Comparison of ENCODE assay signal across 18 cellular contexts in genomic region chr7:112053405-112054069, GRCh38.
DNase-seq lines count a peak whose midpoint lies in the region; ATAC-seq, FAIRE-seq and TF ChIP-seq lines count a peak whose summit lies in the region.
"Had no signal": no experiment of that assay in that cellular context is flagged by ENCODE, and none has a peak within 500 bp of the region (broad histone marks: within the 10 kb centered on the region; RNA-seq: fewer than 3 reads in every experiment).

No MANE protein-coding gene starts in this region.

- H3F3A ChIP-seq in SK-N-SH (replicated peaks; ENCODE audit: insufficient read depth) = no peaks in the 10 kb centered on the region

- TF ChIP-seq POLR2A in A549 (IDR thresholded peaks at IDR 0.05; ENCODE audit: low read length) = no peak
- TF ChIP-seq POLR2A in upper lobe of left lung (IDR thresholded peaks at IDR 0.05) = no peak

- no peak for DNase-seq in A549 (ENCODE audit: low read depth in 1 of 2, low spot score in 1 of 2)
- DNase-seq in NCI-H69 (lab: John Stamatoyannopoulos, UW) = peak; percentile 25
- DNase-seq in lower lobe of right lung = no peak
- DNase-seq in upper lobe of left lung = no peak
- DNase-seq in SK-N-SH = no peak
- no peak for DNase-seq in RWPE1 (ENCODE audit: low spot score)
- DNase-seq: BE2C; CD8-positive, alpha-beta T cell; COR-L47; DMS153; HFFc6 had no signal

- H4K20me1 ChIP-seq in SK-N-SH (ENCODE audit: insufficient read depth) = no peaks in the 10 kb centered on the region

- H3K36me3 ChIP-seq in lower lobe of right lung = no peaks in the 10 kb centered on the region
- no peaks in the 10 kb centered on the region for H3K36me3 ChIP-seq in upper lobe of left lung
- H3K36me3 ChIP-seq in SK-N-SH (replicated peaks in 1 of 2; ENCODE audit: control insufficient read depth in 1 of 2, insufficient read depth in 2 of 2, low read length in 1 of 2) = no peaks in the 10 kb centered on the region
- H3K36me3 ChIP-seq: BE2C, HAP-1 had no signal

- no peak overlapping the region for H3K4me3 ChIP-seq in A549
- H3K4me3 ChIP-seq in lower lobe of right lung = no peak overlapping the region
- no peak overlapping the region for H3K4me3 ChIP-seq in upper lobe of left lung
- no peak overlapping the region for H3K4me3 ChIP-seq in SK-N-SH (ENCODE audit: low read depth in 2 of 2, low read length in 1 of 2)
- H3K4me3 ChIP-seq: HAP-1 had no signal

- H3K9me3 ChIP-seq in A549 (no peaks in the 10 kb centered on the region), lower lobe of right lung (no peaks in the 10 kb centered on the region), upper lobe of left lung (no peaks in the 10 kb centered on the region), SK-N-SH (no peaks in the 10 kb centered on the region)
- H3K9me3 ChIP-seq: BE2C, HAP-1 had no signal

- POLR2A ChIA-PET in A549 (lab: Yijun Ruan, JAX) (no interaction called here), SK-N-SH (lab: Yijun Ruan, JAX) (no interaction called here), RWPE1 (lab: Yijun Ruan, JAX; ENCODE audit: low non-redundant PET) (no interaction called here)

- TF ChIP-seq EP300 in A549 (IDR thresholded peaks at IDR 0.05) = no peak
- no peak for TF ChIP-seq EP300 in upper lobe of left lung (IDR thresholded peaks at IDR 0.05)
- TF ChIP-seq EP300 in SK-N-SH (IDR thresholded peaks at IDR 0.05; ENCODE audit: borderline replicate concordance in 1 of 2, low read depth in 1 of 2, low read length in 1 of 2) = no peak

- 88% methylated on average over 5 of the region's 5 CpGs for WGBS in A549 (ENCODE audit: missing lambda C conversion rate)
- WGBS in upper lobe of left lung, 2 donors = 81 to 84% methylated on average over 5 of the region's 5 CpGs
- 94% methylated on average over 5 of the region's 5 CpGs for WGBS in SK-N-SH (ENCODE audit: low lambda C conversion rate)

- CTCF ChIA-PET in A549 (lab: Yijun Ruan, JAX) (interaction anchor here (0.6 to 1.4 kb wide), 3 partner anchors 10 to 152 kb away, joined by 3 to 4 read pairs (median 3); no protein-coding TSS in a partner anchor), SK-N-SH (lab: Yijun Ruan, JAX) (interaction anchor here (0.9 to 1.3 kb wide), 3 partner anchors 20 to 290 kb away, joined by 3 read pairs; no protein-coding TSS in a partner anchor), RWPE1 (lab: Yijun Ruan, JAX) (interaction anchor here (0.6 to 0.7 kb wide), 2 partner anchors 36 to 650 kb away, joined by 3 to 4 read pairs; no protein-coding TSS in a partner anchor)

- H3K4me1 ChIP-seq in A549 (peaks cover 82% of the 10 kb centered on the region), lower lobe of right lung (peaks cover 56% of the 10 kb centered on the region), upper lobe of left lung (peaks cover 13 to 45% (median 33%) of the 10 kb centered on the region in 4 donors), SK-N-SH (ENCODE audit: control insufficient read depth in 1 of 2, insufficient read depth in 2 of 2, low read depth in 1 of 2, low read length in 1 of 2) (peaks cover 0 to 14% of the 10 kb centered on the region in 2 experiments; a peak in 2 of 4 replicates)

- no peak for FAIRE-seq in A549 (lab: Jason Lieb, UNC)
- FAIRE-seq: D721Med, H1, HepG2, HTR-8/SVneo had no signal

- TF ChIP-seq CTCF in A549 (IDR thresholded peaks at IDR 0.05) (no peak), lower lobe of right lung (IDR thresholded peaks at IDR 0.05) (no peak), upper lobe of left lung (IDR thresholded peaks at IDR 0.05) (no peak), SK-N-SH (IDR thresholded peaks at IDR 0.05) (no peak), RWPE1 (conservative IDR thresholded peaks at IDR 0.05; ENCODE audit: low read depth) (no peak)

- no peak for TF ChIP-seq RAD21 in A549 (conservative IDR thresholded peaks at IDR 0.05 in 1 of 2, IDR thresholded peaks at IDR 0.05 in 1 of 2)
- TF ChIP-seq RAD21 in SK-N-SH (IDR thresholded peaks at IDR 0.05; ENCODE audit: low read length) = no peak

- H3K27me3 ChIP-seq in lower lobe of right lung (ENCODE audit: low read depth) (no peaks in the 10 kb centered on the region), upper lobe of left lung (no peaks in the 10 kb centered on the region), SK-N-SH (ENCODE audit: insufficient read depth) (no peaks in the 10 kb centered on the region)
- H3K27me3 ChIP-seq: BE2C had no signal

- no peak overlapping the region for H2AFZ ChIP-seq in SK-N-SH (ENCODE audit: low read depth)

- ATAC-seq in A549 (peak in 1 of 2 experiments; percentile 46; a peak in 3 of 6 replicates), lower lobe of right lung (peak; percentile 43 to 63), upper lobe of left lung (ENCODE audit: low FRiP score in 2 of 2) (no peak), HG02571 (IDR thresholded peaks at IDR 0.05; ENCODE audit: unreplicated experiment) (no peak)
- ATAC-seq: CD8-positive, alpha-beta T cell; HepG2 had no signal

- intact Hi-C loops in lower lobe of right lung (cut with DNase I) = no loop called here

- no peaks in the 10 kb centered on the region for H3K9me2 ChIP-seq in SK-N-SH

- H3K9ac ChIP-seq in SK-N-SH = no peak overlapping the region

- H3K4me2 ChIP-seq in A549 (peak overlapping the region; percentile 70), SK-N-SH (no peak overlapping the region)

- H3K27ac ChIP-seq in A549 = peak overlapping the region; percentile 52 to 62; a peak in 5 of 6 replicates
- H3K27ac ChIP-seq in lower lobe of right lung = no peak overlapping the region
- peak overlapping the region; percentile 23 to 46 (median 33) for H3K27ac ChIP-seq in upper lobe of left lung
- H3K27ac ChIP-seq in SK-N-SH (ENCODE audit: low read depth in 2 of 2, low read length in 1 of 2) = no peak overlapping the region
- no peak overlapping the region for H3K27ac ChIP-seq in RWPE1
- H3K27ac ChIP-seq: C4-2B had no signal

- H3K79me2 ChIP-seq in SK-N-SH (ENCODE audit: insufficient read depth) = no peaks in the 10 kb centered on the region

TF ChIP-seq in A549, 52 proteins besides CTCF, POLR2A, EP300 and RAD21 (continues in another document):
- no peak for TF ChIP-seq KDM5A (IDR thresholded peaks at IDR 0.05)
- TF ChIP-seq ZFP36 (IDR thresholded peaks at IDR 0.05; ENCODE audit: borderline replicate concordance, partially characterized antibody) = no peak
- no peak for TF ChIP-seq KDM1A (IDR thresholded peaks at IDR 0.05; ENCODE audit: low read depth)
- no peak for TF ChIP-seq CEBPB (IDR thresholded peaks at IDR 0.05)
- no peak for TF ChIP-seq RFX5 (IDR thresholded peaks at IDR 0.05)
- TF ChIP-seq FOSL2 (IDR thresholded peaks at IDR 0.05) = no peak
- no peak for TF ChIP-seq FOSL2 (CRISPR knock-in tag; IDR thresholded peaks at IDR 0.05)
- no peak for TF ChIP-seq MYC (IDR thresholded peaks at IDR 0.05; ENCODE audit: borderline replicate concordance, low read length)

TF ChIP-seq in SK-N-SH, 30 proteins besides CTCF, POLR2A, EP300 and RAD21 (continues in another document):
- TF ChIP-seq SMC3 (IDR thresholded peaks at IDR 0.05; ENCODE audit: low read depth, low read length) (no peak), POLR2AphosphoS5 (IDR thresholded peaks at IDR 0.05; ENCODE audit: low read depth, low read length) (no peak), EZH2phosphoT487 (IDR thresholded peaks at IDR 0.05; ENCODE audit: borderline replicate concordance, low read depth) (no peak), NRF1 (IDR thresholded peaks at IDR 0.05; ENCODE audit: low read depth, low read length) (no peak), NFIC (IDR thresholded peaks at IDR 0.05; ENCODE audit: borderline replicate concordance) (no peak), RFX5 (IDR thresholded peaks at IDR 0.05; ENCODE audit: low read length) (no peak), REST (IDR thresholded peaks at IDR 0.05; ENCODE audit: low read depth, low read length) (no peak), RCOR1 (IDR thresholded peaks at IDR 0.05; ENCODE audit: low read length) (no peak)
- TF ChIP-seq, protein P1, sequence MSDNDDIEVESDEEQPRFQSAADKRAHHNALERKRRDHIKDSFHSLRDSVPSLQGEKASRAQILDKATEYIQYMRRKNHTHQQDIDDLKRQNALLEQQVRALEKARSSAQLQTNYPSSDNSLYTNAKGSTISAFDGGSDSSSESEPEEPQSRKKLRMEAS (IDR thresholded peaks at IDR 0.05; ENCODE audit: low read depth) = no peak
- TF ChIP-seq, protein P2, sequence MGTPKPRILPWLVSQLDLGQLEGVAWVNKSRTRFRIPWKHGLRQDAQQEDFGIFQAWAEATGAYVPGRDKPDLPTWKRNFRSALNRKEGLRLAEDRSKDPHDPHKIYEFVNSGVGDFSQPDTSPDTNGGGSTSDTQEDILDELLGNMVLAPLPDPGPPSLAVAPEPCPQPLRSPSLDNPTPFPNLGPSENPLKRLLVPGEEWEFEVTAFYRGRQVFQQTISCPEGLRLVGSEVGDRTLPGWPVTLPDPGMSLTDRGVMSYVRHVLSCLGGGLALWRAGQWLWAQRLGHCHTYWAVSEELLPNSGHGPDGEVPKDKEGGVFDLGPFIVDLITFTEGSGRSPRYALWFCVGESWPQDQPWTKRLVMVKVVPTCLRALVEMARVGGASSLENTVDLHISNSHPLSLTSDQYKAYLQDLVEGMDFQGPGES (IDR thresholded peaks at IDR 0.05; ENCODE audit: low read depth, low read length) = no peak

Comparison
In these comparisons a context has a peak if more than half of its experiments do, and no peak if none do; other contexts are left out.
1. ATAC-seq: peak in lower lobe of right lung (2 of 2); none in upper lobe of left lung (0 of 2) and HG02571 (single experiment).
2. H3K27ac ChIP-seq: peak in A549 (2 of 2) and upper lobe of left lung (4 of 4); none in lower lobe of right lung (single experiment), SK-N-SH (0 of 2) and RWPE1 (single experiment).